ENCODE assay signal across 8 cellular contexts in genomic region chr17:42760652-42761581, GRCh38. TPM values are rescaled to one million over a fixed set of nuclear protein-coding genes. Genes with fewer than 3 reads are reported as not detected.
DNase-seq lines count a peak whose midpoint lies in the region; ATAC-seq and TF ChIP-seq lines count a peak whose summit lies in the region.

TSS of gene RAMP2 (plus strand) at chr17:42761227. CDS start at chr17:42761262, 35 bp downstream.

- CTCF ChIA-PET in activated naive CD4-positive, alpha-beta T cell treated with anti-CD3 and anti-CD28 coated beads, Interleukin-2, amount 10 ng/mL, durations not matched to agents 7 days and 5 days (lab: Charles Lee), result interaction anchor here (0.9 to 5.3 kb wide), 6 partner anchors 11 to 182 kb away, joined by 3 to 77 read pairs (median 3); partner anchors contain the start of gene PSMC3IP

- H3K4me1 Mint-ChIP-seq in activated naive CD4-positive, alpha-beta T cell treated with anti-CD3 and anti-CD28 coated beads, Interleukin-2, amount 10 ng/mL, durations not matched to agents 7 days and 5 days, result peaks cover 12% of the 10 kb centered on the region

- H3K36me3 Mint-ChIP-seq in activated naive CD4-positive, alpha-beta T cell treated with anti-CD3 and anti-CD28 coated beads, Interleukin-2, amount 10 ng/mL, durations not matched to agents 7 days and 5 days, result no peaks in the 10 kb centered on the region

- H3K4me1 ChIP-seq in left ventricle myocardium inferior (peaks cover 38% of the 10 kb centered on the region), rectal smooth muscle tissue (ENCODE audit: control insufficient read depth, insufficient read depth, low read length) (no peaks in the 10 kb centered on the region)

- peaks cover 26% of the 10 kb centered on the region for H3K27me3 ChIP-seq in left ventricle myocardium inferior (ENCODE audit: low read depth)
- peaks cover 11% of the 10 kb centered on the region for H3K27me3 ChIP-seq in rectal smooth muscle tissue (ENCODE audit: control insufficient read depth, insufficient read depth, low read length)

- DNase-seq in GM13976 (ENCODE audit: low spot score), result peak; percentile 66
- DNase-seq in activated naive CD4-positive, alpha-beta T cell treated with anti-CD3 and anti-CD28 coated beads, Interleukin-2, amount 10 ng/mL, durations not matched to agents 7 days and 5 days, result peak; percentile 38
- DNase-seq in left ventricle myocardium inferior, result peak; percentile 36
- DNase-seq in activated gamma-delta T cell treated with Interleukin-2 at 50 U/mL for 16 hours, result no peak

- in situ Hi-C loops in GM13976 (cut with MboI; ENCODE audit: low sequenced_read_pairs, unreplicated experiment), result no loop called here

- TF ChIP-seq CTCF in 22Rv1 (IDR thresholded peaks at IDR 0.05) (0 out of 2 replicates have a peak, but pooled peaks have one; percentile 5), GM13976 (IDR thresholded peaks at IDR 0.05; ENCODE audit: borderline replicate concordance, control extremely low read depth, extremely low read depth, insufficient read depth, missing control alignments) (no peak), left ventricle myocardium inferior (IDR thresholded peaks at IDR 0.05; ENCODE audit: borderline replicate concordance) (peak; percentile 11)

- ATAC-seq in GM19395 (IDR thresholded peaks at IDR 0.05; ENCODE audit: unreplicated experiment) (no peak), HG02981 (IDR thresholded peaks at IDR 0.05; ENCODE audit: unreplicated experiment) (no peak)

- no peaks in the 10 kb centered on the region for H3K36me3 ChIP-seq in left ventricle myocardium inferior
- H3K36me3 ChIP-seq in rectal smooth muscle tissue (ENCODE audit: control insufficient read depth, insufficient read depth, low read length), result no peaks in the 10 kb centered on the region

- H3K9me3 Mint-ChIP-seq in activated naive CD4-positive, alpha-beta T cell treated with anti-CD3 and anti-CD28 coated beads, Interleukin-2, amount 10 ng/mL, durations not matched to agents 7 days and 5 days, result no peaks in the 10 kb centered on the region

- intact Hi-C loops in left ventricle myocardium inferior (cut with micrococcal nuclease), result no loop called here

- H3K27ac Mint-ChIP-seq in activated naive CD4-positive, alpha-beta T cell treated with anti-CD3 and anti-CD28 coated beads, Interleukin-2, amount 10 ng/mL, durations not matched to agents 7 days and 5 days, result no peak within 1 kb of the TSS

- peaks cover 89% of the 10 kb centered on the region for H3K27me3 Mint-ChIP-seq in activated naive CD4-positive, alpha-beta T cell treated with anti-CD3 and anti-CD28 coated beads, Interleukin-2, amount 10 ng/mL, durations not matched to agents 7 days and 5 days

- no peaks in the 10 kb centered on the region for H3K9me3 ChIP-seq in left ventricle myocardium inferior (replicated peaks)

- H3K4me3 Mint-ChIP-seq in activated naive CD4-positive, alpha-beta T cell treated with anti-CD3 and anti-CD28 coated beads, Interleukin-2, amount 10 ng/mL, durations not matched to agents 7 days and 5 days, result peak within 1 kb of the TSS; percentile 41

- H3K4me3 ChIP-seq in left ventricle myocardium inferior (peak within 1 kb of the TSS; percentile 81), rectal smooth muscle tissue (ENCODE audit: low read length) (peak within 1 kb of the TSS; percentile 60)

- H3K27ac ChIP-seq in 22Rv1, result no peak within 1 kb of the TSS
- H3K27ac ChIP-seq in left ventricle myocardium inferior (replicated peaks), result peak within 1 kb of the TSS; percentile 94
- H3K27ac ChIP-seq in rectal smooth muscle tissue (ENCODE audit: low read depth, low read length), result no peak within 1 kb of the TSS

- no peak within 1 kb of the TSS for H3K9ac ChIP-seq in rectal smooth muscle tissue (ENCODE audit: low read length)

RNA-seq across cellular contexts. Expression of gene RAMP2, which starts in this region (rescaled TPM):
- 37.7 TPM for total RNA-seq in left ventricle myocardium inferior
